1 cellular context compared by ENCODE assay signal in genomic region chr12:54587315-54587821, GRCh38.
TF ChIP-seq lines count a peak whose summit lies in the region.

No MANE protein-coding gene starts in this region.

TF ChIP-seq in H1, 55 proteins besides CTCF, POLR2A, EP300 and RAD21:
- TF ChIP-seq CHD2 (IDR thresholded peaks at IDR 0.05; ENCODE audit: low read length) (no peak), EZH2 (IDR thresholded peaks at IDR 0.05; ENCODE audit: low read depth, low read length, severe bottlenecking) (no peak), CTBP2 (IDR thresholded peaks at IDR 0.05; ENCODE audit: borderline replicate concordance, insufficient read depth, insufficient read length, low read length) (no peak), RFX5 (IDR thresholded peaks at IDR 0.05; ENCODE audit: borderline replicate concordance, low read depth, low read length) (no peak), E2F6 (IDR thresholded peaks at IDR 0.05) (no peak), HDAC6 (IDR thresholded peaks at IDR 0.05; ENCODE audit: low read depth, low read length) (no peak), KDM5A (IDR thresholded peaks at IDR 0.05; ENCODE audit: low read length) (no peak), POLR2AphosphoS5 (IDR thresholded peaks at IDR 0.05; ENCODE audit: low read depth, low read length) (no peak), SP4 (IDR thresholded peaks at IDR 0.05; ENCODE audit: low read length) (no peak), JUND (IDR thresholded peaks at IDR 0.05; ENCODE audit: low read length) (no peak), TCF12 (IDR thresholded peaks at IDR 0.05; ENCODE audit: low read depth, low read length) (no peak), NRF1 (IDR thresholded peaks at IDR 0.05; ENCODE audit: low read depth, low read length) (no peak), MAFK (IDR thresholded peaks at IDR 0.05; ENCODE audit: low read depth, low read length) (no peak), HDAC2 (IDR thresholded peaks at IDR 0.05; ENCODE audit: borderline replicate concordance in 1 of 2, low read depth in 2 of 2, low read length in 2 of 2) (no peak), BRCA1 (IDR thresholded peaks at IDR 0.05; ENCODE audit: low read depth, low read length) (no peak), SP2 (IDR thresholded peaks at IDR 0.05; ENCODE audit: low read length) (no peak), KDM4A (IDR thresholded peaks at IDR 0.05; ENCODE audit: low read depth, low read length, severe bottlenecking) (no peak)
- TF ChIP-seq, protein P1, sequence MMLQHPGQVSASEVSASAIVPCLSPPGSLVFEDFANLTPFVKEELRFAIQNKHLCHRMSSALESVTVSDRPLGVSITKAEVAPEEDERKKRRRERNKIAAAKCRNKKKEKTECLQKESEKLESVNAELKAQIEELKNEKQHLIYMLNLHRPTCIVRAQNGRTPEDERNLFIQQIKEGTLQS (IDR thresholded peaks at IDR 0.05; ENCODE audit: insufficient read depth, low read depth, low read length): no peak
- TF ChIP-seq, protein P2, sequence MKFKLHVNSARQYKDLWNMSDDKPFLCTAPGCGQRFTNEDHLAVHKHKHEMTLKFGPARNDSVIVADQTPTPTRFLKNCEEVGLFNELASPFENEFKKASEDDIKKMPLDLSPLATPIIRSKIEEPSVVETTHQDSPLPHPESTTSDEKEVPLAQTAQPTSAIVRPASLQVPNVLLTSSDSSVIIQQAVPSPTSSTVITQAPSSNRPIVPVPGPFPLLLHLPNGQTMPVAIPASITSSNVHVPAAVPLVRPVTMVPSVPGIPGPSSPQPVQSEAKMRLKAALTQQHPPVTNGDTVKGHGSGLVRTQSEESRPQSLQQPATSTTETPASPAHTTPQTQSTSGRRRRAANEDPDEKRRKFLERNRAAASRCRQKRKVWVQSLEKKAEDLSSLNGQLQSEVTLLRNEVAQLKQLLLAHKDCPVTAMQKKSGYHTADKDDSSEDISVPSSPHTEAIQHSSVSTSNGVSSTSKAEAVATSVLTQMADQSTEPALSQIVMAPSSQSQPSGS (IDR thresholded peaks at IDR 0.05; ENCODE audit: low read length): no peak
